Comparison of ENCODE assay signal across 2 cellular contexts in genomic region chr2:221741496-221742211, GRCh38.
TF ChIP-seq lines count a peak whose summit lies in the region.

No MANE protein-coding gene starts in this region.

TF ChIP-seq in HepG2, 621 proteins besides CTCF, POLR2A, EP300 and RAD21 (continued from another document):
- TF ChIP-seq USF2 (IDR thresholded peaks at IDR 0.05; ENCODE audit: low read depth, low read length) = peak; percentile 51
- no peak for TF ChIP-seq USF2 (CRISPR knock-in tag; IDR thresholded peaks at IDR 0.05; ENCODE audit: borderline replicate concordance)
- peak; percentile 71 for TF ChIP-seq LCORL (IDR thresholded peaks at IDR 0.05)
- TF ChIP-seq LCORL (CRISPR knock-in tag; IDR thresholded peaks at IDR 0.05) = no peak
- peak; percentile 78 for TF ChIP-seq RAD51 (IDR thresholded peaks at IDR 0.05; ENCODE audit: borderline replicate concordance)
- TF ChIP-seq RBFOX2 (IDR thresholded peaks at IDR 0.05; ENCODE audit: low read depth, low read length) = no peak
- TF ChIP-seq ZNF563 (CRISPR knock-in tag; IDR thresholded peaks at IDR 0.05) = no peak
- no peak for TF ChIP-seq YEATS4 (CRISPR knock-in tag; IDR thresholded peaks at IDR 0.05; ENCODE audit: borderline replicate concordance)

TF ChIP-seq in K562, 482 proteins besides CTCF, POLR2A, EP300 and RAD21 (continued from another document):
- TF ChIP-seq TFE3 (CRISPR knock-in tag; IDR thresholded peaks at IDR 0.05) = peak; percentile 72
TF ChIP-seq in K562: peak in this region for 3.
